Comparison of ENCODE assay signal across 9 cellular contexts in the genomic region with DNA sequence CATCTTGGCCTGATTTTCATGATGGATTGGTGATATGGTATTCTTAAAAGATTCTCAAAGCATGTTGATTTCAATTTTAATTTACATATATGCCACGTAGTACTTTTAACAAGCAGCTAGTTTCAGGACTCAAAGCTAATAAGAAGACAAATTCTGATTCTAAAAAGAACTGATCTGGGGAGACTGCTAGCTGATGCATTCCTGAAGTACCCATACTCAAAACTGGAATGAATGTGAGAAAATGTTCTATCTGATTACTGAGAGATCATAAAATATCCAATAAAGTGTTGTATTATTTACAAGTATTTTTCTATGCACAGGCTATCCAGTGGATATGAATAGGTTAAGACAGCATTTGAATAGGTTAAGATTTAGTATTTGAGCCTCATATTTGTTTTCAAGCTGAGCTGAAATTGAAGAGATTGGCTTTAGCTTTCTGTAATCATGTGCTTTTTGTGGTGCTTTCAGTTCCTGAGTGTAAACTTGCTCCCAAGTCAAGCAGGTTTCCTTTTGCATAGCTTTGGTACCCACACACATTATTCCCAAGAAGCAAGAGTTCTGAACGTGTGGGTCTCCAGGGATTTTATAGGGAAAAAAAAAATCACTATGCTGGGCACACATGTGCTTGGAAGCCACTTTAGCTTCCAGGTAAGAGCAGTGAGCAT.
A peak's percentile ranks its signal among the peaks of the same experiment; 100 is the strongest.
DNase-seq lines count a peak whose midpoint lies in the region; ATAC-seq and TF ChIP-seq lines count a peak whose summit lies in the region.
"Had no signal": no experiment of that assay in that cellular context is flagged by ENCODE, and none has a peak within 500 bp of the region (broad histone marks: within the 10 kb centered on the region; RNA-seq: fewer than 3 reads in every experiment).

No MANE protein-coding gene starts in this region.

- no peak overlapping the region for H3K4me3 Mint-ChIP-seq in activated T-cell treated with anti-CD3 and anti-CD28 coated beads, Interleukin-2, amount 50 U/mL, for 24 hours
- H3K4me3 Mint-ChIP-seq in activated B cell treated with CpG ODN at 0.5 μM for 24 hours = no peak overlapping the region
- H3K4me3 Mint-ChIP-seq: H9 had no signal

- H3K36me3 Mint-ChIP-seq in activated T-cell treated with anti-CD3 and anti-CD28 coated beads, Interleukin-2, amount 50 U/mL, for 24 hours (ENCODE audit: low read depth) = peaks cover 69% of the 10 kb centered on the region
- H3K36me3 Mint-ChIP-seq in activated B cell treated with CpG ODN at 0.5 μM for 24 hours (ENCODE audit: low read depth) = peaks cover 49% of the 10 kb centered on the region

- DNase-seq in activated T-cell treated with anti-CD3 and anti-CD28 coated beads, Interleukin-2, amount 50 U/mL, for 24 hours = no peak
- DNase-seq in activated T-cell treated with anti-CD3 and anti-CD28 coated beads, Interleukin-2, amount 50 U/mL, for 48 hours = no peak
- DNase-seq in activated B cell treated with CpG ODN at 0.5 μM for 24 hours = no peak
- no peak for DNase-seq in stimulated activated CD4-positive, alpha-beta T cell treated with anti-CD3 and anti-CD28 coated beads, Interleukin-12 subunit alpha, Interleukin-12 subunit beta, amount 100 ng/mL, for 4 hours
- DNase-seq: H9 had no signal

- H3K9me3 Mint-ChIP-seq in activated T-cell treated with anti-CD3 and anti-CD28 coated beads, Interleukin-2, amount 50 U/mL, for 24 hours = no peaks in the 10 kb centered on the region
- no peaks in the 10 kb centered on the region for H3K9me3 Mint-ChIP-seq in activated B cell treated with CpG ODN at 0.5 μM for 24 hours
- H3K9me3 Mint-ChIP-seq: H9 had no signal

- POLR2A ChIA-PET in activated B cell treated with CpG ODN at 0.5 μM for 24 hours (lab: Charles Lee) = no interaction called here

- H3K27ac Mint-ChIP-seq in activated T-cell treated with anti-CD3 and anti-CD28 coated beads, Interleukin-2, amount 50 U/mL, for 24 hours = peak overlapping the region; percentile 30
- H3K27ac Mint-ChIP-seq in activated B cell treated with CpG ODN at 0.5 μM for 24 hours = peak overlapping the region; percentile 88

- no peaks in the 10 kb centered on the region for H3K27me3 Mint-ChIP-seq in activated T-cell treated with anti-CD3 and anti-CD28 coated beads, Interleukin-2, amount 50 U/mL, for 24 hours
- H3K27me3 Mint-ChIP-seq in activated B cell treated with CpG ODN at 0.5 μM for 24 hours = no peaks in the 10 kb centered on the region

- TF ChIP-seq CTCF in activated B cell treated with CpG ODN at 0.5 μM for 24 hours (IDR thresholded peaks at IDR 0.05) = no peak

- peaks cover 71% of the 10 kb centered on the region for H3K4me1 Mint-ChIP-seq in activated T-cell treated with anti-CD3 and anti-CD28 coated beads, Interleukin-2, amount 50 U/mL, for 24 hours (ENCODE audit: low read depth)
- H3K4me1 Mint-ChIP-seq in activated B cell treated with CpG ODN at 0.5 μM for 24 hours = peaks cover 33% of the 10 kb centered on the region

- no peaks in the 10 kb centered on the region for H3K27me3 ChIP-seq in layer of hippocampus (ENCODE audit: control insufficient read depth, insufficient read depth, low read length)

- CTCF ChIA-PET in activated B cell treated with CpG ODN at 0.5 μM for 24 hours (lab: Charles Lee) = interaction anchor here (0.6 kb wide), 2 partner anchors 17 to 276 kb away, joined by 3 read pairs; no protein-coding TSS in a partner anchor

- H3K27ac ChIP-seq in layer of hippocampus (ENCODE audit: low read depth, low read length) (peak overlapping the region; percentile 55), temporal lobe (ENCODE audit: low read depth, low read length) (peak overlapping the region; percentile 77)

- intact Hi-C loops in activated B cell treated with CpG ODN at 0.5 μM for 24 hours (cut with micrococcal nuclease) = no loop called here

- ATAC-seq in activated B cell treated with CpG ODN at 0.5 μM for 24 hours (ENCODE audit: low read depth) (no peak), GM18907 (IDR thresholded peaks at IDR 0.05; ENCODE audit: unreplicated experiment) (no peak), GM19351 (IDR thresholded peaks at IDR 0.05; ENCODE audit: unreplicated experiment) (no peak)
